8 cellular contexts compared by ENCODE assay signal in the genomic region with DNA sequence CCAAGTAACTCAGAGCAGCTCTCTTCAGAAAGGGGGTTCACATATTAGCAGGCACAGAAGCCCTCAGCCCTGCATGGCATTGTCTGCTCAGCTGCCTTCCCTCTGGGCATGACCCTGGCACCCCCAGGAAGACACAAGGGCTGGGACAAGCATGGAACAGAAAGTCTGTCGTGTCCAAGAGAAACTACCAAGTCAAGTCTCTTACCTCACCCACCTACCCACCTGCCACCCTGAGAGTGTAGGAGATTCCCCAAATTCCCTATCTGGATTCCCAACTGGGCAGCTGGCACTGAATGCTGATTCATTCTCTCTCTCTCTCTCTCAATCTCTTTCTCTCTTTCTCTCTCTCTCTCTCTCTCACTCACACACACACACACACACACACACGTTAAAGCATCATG. TPM values are rescaled to one million over a fixed set of nuclear protein-coding genes. Genes with fewer than 3 reads are reported as not detected.
A peak's percentile ranks its signal among the peaks of the same experiment; 100 is the strongest.
DNase-seq lines count a peak whose midpoint lies in the region; ATAC-seq and TF ChIP-seq lines count a peak whose summit lies in the region.

No MANE protein-coding gene starts in this region.

- H3K9me2 ChIP-seq in SK-N-SH: no peaks in the 10 kb centered on the region

- TF ChIP-seq RAD21 in SK-N-SH (IDR thresholded peaks at IDR 0.05; ENCODE audit: low read length): no peak

- H2AFZ ChIP-seq in SK-N-SH (ENCODE audit: low read depth): no peak overlapping the region

- H3K4me3 ChIP-seq in GM12864 (ENCODE audit: low read depth, low read length) (peak overlapping the region; percentile 4; the same call in 1 of the 2 replicates), SK-N-SH (ENCODE audit: low read depth in 2 of 2, low read length in 1 of 2) (peak overlapping the region in 1 of 2 experiments; percentile 49; a peak in 2 of 4 replicates), fibroblast of mammary gland (ENCODE audit: control insufficient read depth, low read depth, low read length) (no peak overlapping the region), sigmoid colon (no peak overlapping the region)

- H3F3A ChIP-seq in SK-N-SH (replicated peaks; ENCODE audit: insufficient read depth): peaks cover 79% of the 10 kb centered on the region

- TF ChIP-seq CTCF in GM12864 (IDR thresholded peaks at IDR 0.05; ENCODE audit: low read depth, low read length, missing control alignments) (no peak), SK-N-SH (IDR thresholded peaks at IDR 0.05) (no peak), fibroblast of mammary gland (conservative IDR thresholded peaks at IDR 0.05; ENCODE audit: control insufficient read depth, insufficient read depth, low read depth, low read length) (no peak), sigmoid colon (IDR thresholded peaks at IDR 0.05) (no peak)

- ATAC-seq in HG02759 (IDR thresholded peaks at IDR 0.05; ENCODE audit: unreplicated experiment) (no peak), GM19023 (IDR thresholded peaks at IDR 0.05; ENCODE audit: unreplicated experiment) (no peak)

- peaks cover 8 to 11% of the 10 kb centered on the region in 2 experiments for H3K36me3 ChIP-seq in SK-N-SH (replicated peaks in 1 of 2; ENCODE audit: control insufficient read depth in 1 of 2, insufficient read depth in 2 of 2, low read length in 1 of 2)
- H3K36me3 ChIP-seq in sigmoid colon: no peaks in the 10 kb centered on the region

- H4K20me1 ChIP-seq in SK-N-SH (ENCODE audit: insufficient read depth): peaks cover 97% of the 10 kb centered on the region

- peak overlapping the region; percentile 63; the same call in 1 of the 2 replicates for H3K9ac ChIP-seq in SK-N-SH

- no peak for TF ChIP-seq POLR2A in sigmoid colon (IDR thresholded peaks at IDR 0.05)

- CTCF ChIA-PET in SK-N-SH (lab: Yijun Ruan, JAX): interaction anchor here (0.9 to 1.8 kb wide), 7 partner anchors 9 to 309 kb away, joined by 3 to 5 read pairs (median 3); no protein-coding TSS in a partner anchor

- TF ChIP-seq EP300 in SK-N-SH (IDR thresholded peaks at IDR 0.05; ENCODE audit: borderline replicate concordance in 1 of 2, low read depth in 1 of 2, low read length in 1 of 2) (no peak), sigmoid colon (IDR thresholded peaks at IDR 0.05) (no peak)

- H3K27me3 ChIP-seq in SK-N-SH (ENCODE audit: insufficient read depth) (no peaks in the 10 kb centered on the region), sigmoid colon (no peaks in the 10 kb centered on the region)

- DNase-seq in GM12864 (ENCODE audit: low read depth) (no peak), SK-N-SH (no peak), fibroblast of mammary gland (ENCODE audit: low read depth) (peak; percentile 14), sigmoid colon (no peak), NCI-H82 (lab: John Stamatoyannopoulos, UW) (no peak), DMS114 treated with DMSO at 0.1 percent for 48 hours (lab: John Stamatoyannopoulos, UW; ENCODE audit: unreplicated experiment) (no peak)

- peak overlapping the region; percentile 84 for H3K4me2 ChIP-seq in SK-N-SH

- H3K27ac ChIP-seq in SK-N-SH (ENCODE audit: low read depth in 2 of 2, low read length in 1 of 2) (peak overlapping the region; percentile 91 to 93), sigmoid colon (peak overlapping the region; percentile 87 to 96 (median 90))

- 10% methylated on average over 2 of the region's 2 CpGs for WGBS in SK-N-SH (ENCODE audit: low lambda C conversion rate)
- WGBS in sigmoid colon, 2 donors: 3 to 37% methylated on average over 2 of the region's 2 CpGs

- H3K9me3 ChIP-seq in SK-N-SH (no peaks in the 10 kb centered on the region), sigmoid colon (no peaks in the 10 kb centered on the region)

- H3K4me1 ChIP-seq in SK-N-SH (ENCODE audit: control insufficient read depth in 1 of 2, insufficient read depth in 2 of 2, low read depth in 1 of 2, low read length in 1 of 2) (peaks cover 97 to 98% of the 10 kb centered on the region in 2 experiments), sigmoid colon (peaks cover 0 to 98% (median 97%) of the 10 kb centered on the region in 4 donors)

- H3K79me2 ChIP-seq in SK-N-SH (ENCODE audit: insufficient read depth): peaks cover 100% of the 10 kb centered on the region

- POLR2A ChIA-PET in SK-N-SH (lab: Yijun Ruan, JAX): interaction anchor here (1.0 kb wide), 1 partner anchor 12 kb away, joined by 3 read pairs; no protein-coding TSS in a partner anchor

- intact Hi-C loops in sigmoid colon (cut with DNase I): no loop called here

TF ChIP-seq in SK-N-SH, 30 proteins besides CTCF, POLR2A, EP300 and RAD21:
- TF ChIP-seq TCF12 (IDR thresholded peaks at IDR 0.05) (peak; percentile 13; the same call in 1 of the 2 replicates), POLR2AphosphoS5 (IDR thresholded peaks at IDR 0.05; ENCODE audit: low read depth, low read length) (no peak)

RNA-seq across cellular contexts. Expression of a gene that starts 21.6 kb away (rescaled TPM):
- polyA plus RNA-seq in SK-N-SH (2012; rRNA removed): 19.1 and 20.0 TPM in 2 replicates
- 11.3 and 14.5 TPM in 2 replicates for polyA plus RNA-seq in SK-N-SH (2012; cell fraction: cytosol; rRNA removed)
- 15.2 and 26.8 TPM in 2 replicates for polyA plus RNA-seq in SK-N-SH (2012; cell fraction: nucleus; rRNA removed)
- 10 to 100 TPM; 13.2 to 29.1 (median 21.5) TPM for total RNA-seq in sigmoid colon
- polyA plus RNA-seq in sigmoid colon: 10 to 100 TPM; 16.8 to 19.0 (median 18.3) TPM
